19 cellular contexts compared by ENCODE assay signal in genomic region chr5:32331217-32331926, GRCh38. TPM values are rescaled to one million over a fixed set of nuclear protein-coding genes. Genes with fewer than 3 reads are reported as not detected.
DNase-seq lines count a peak whose midpoint lies in the region; ATAC-seq and TF ChIP-seq lines count a peak whose summit lies in the region.
"Had no signal": no experiment of that assay in that cellular context is flagged by ENCODE, and none has a peak within 500 bp of the region (broad histone marks: within the 10 kb centered on the region; RNA-seq: fewer than 3 reads in every experiment).

No MANE protein-coding gene starts in this region.

- H3K27ac ChIP-seq in stomach, result peak overlapping the region; percentile 48 to 78 (median 64)
- no peak overlapping the region for H3K27ac ChIP-seq in dorsolateral prefrontal cortex
- H3K27ac ChIP-seq: adrenal gland, BLaER1, foreskin keratinocyte, neutrophil, RWPE1 had no signal

- TF ChIP-seq POLR2A in stomach (IDR thresholded peaks at IDR 0.05), result no peak

- H3K4me1 ChIP-seq in stomach, result peaks cover 23 to 32% (median 27%) of the 10 kb centered on the region in 4 donors
- H3K4me1 ChIP-seq: BLaER1, foreskin keratinocyte had no signal

- TF ChIP-seq CTCF in LNCaP clone FGC (IDR thresholded peaks at IDR 0.05; ENCODE audit: control insufficient read depth, extremely low read depth, insufficient read depth) (no peak), astrocyte of the spinal cord (IDR thresholded peaks at IDR 0.05; ENCODE audit: low read depth, low read length) (peak; percentile 0), stomach (IDR thresholded peaks at IDR 0.05) (no peak), dorsolateral prefrontal cortex (IDR thresholded peaks at IDR 0.05 in 54 of 56, conservative IDR thresholded peaks at IDR 0.05 in 2 of 56; ENCODE audit: low read depth in 1 of 56, partially characterized antibody in 56 of 56) (no peak)

- DNase-seq in LNCaP clone FGC (ENCODE audit: low read depth) (peak; percentile 94), astrocyte of the spinal cord (ENCODE audit: low read depth, low spot score) (no peak), left lobe of liver (ENCODE audit: low spot score) (no peak), stomach (peak; percentile 72), dorsolateral prefrontal cortex (no peak)
- no peak for DNase-seq in activated effector memory CD4-positive, alpha-beta T cell treated with anti-CD3 and anti-CD28 coated beads, Interleukin-2, amount 50 U/mL, for 16 hours
- DNase-seq: adrenal gland, mesendoderm, NCI-H1930, NCI-H82, sigmoid colon, T-cell had no signal

- H3K9me3 ChIP-seq in stomach, result no peaks in the 10 kb centered on the region
- H3K9me3 ChIP-seq: adrenal gland, neutrophil, sigmoid colon had no signal

- TF ChIP-seq EP300 in stomach (IDR thresholded peaks at IDR 0.05), result no peak

- ATAC-seq in left lobe of liver (peak; percentile 55), GM21723 (IDR thresholded peaks at IDR 0.05; ENCODE audit: unreplicated experiment) (no peak)
- ATAC-seq: activated T-helper 17 cell treated with anti-CD3 and anti-CD28 coated beads, Interleukin-2, amount 50 U/mL, for 72 hours; HCT116; T-cell had no signal

- no peak overlapping the region for H3K4me3 ChIP-seq in LNCaP clone FGC (ENCODE audit: low read depth, low read length)
- H3K4me3 ChIP-seq in astrocyte of the spinal cord (ENCODE audit: low read depth, low read length), result no peak overlapping the region
- H3K4me3 ChIP-seq in stomach, result no peak overlapping the region
- H3K4me3 ChIP-seq in dorsolateral prefrontal cortex, result no peak overlapping the region
- H3K4me3 ChIP-seq: adrenal gland, BLaER1, sigmoid colon had no signal

- H3K27me3 ChIP-seq in stomach (no peaks in the 10 kb centered on the region), dorsolateral prefrontal cortex (no peaks in the 10 kb centered on the region)
- H3K27me3 ChIP-seq: adrenal gland, BLaER1, foreskin keratinocyte, neutrophil, sigmoid colon had no signal

- in situ Hi-C loops in astrocyte of the spinal cord (cut with HindIII; ENCODE audit: low sequenced_read_pairs), result no loop called here

- intact Hi-C loops in stomach (cut with DNase I; ENCODE audit: low total_unique reads), result no loop called here
- intact Hi-C loops in dorsolateral prefrontal cortex (cut with DNase I), result no loop called here

- WGBS in stomach, 5 donors, result 30 to 47% (median 34%) methylated on average over 11 of the region's 11 CpGs

- H3K36me3 ChIP-seq in stomach, result no peaks in the 10 kb centered on the region
- H3K36me3 ChIP-seq: adrenal gland, BLaER1, neutrophil, sigmoid colon had no signal

RNA-seq across cellular contexts. Expression of gene MTMR12, which starts 18.6 kb away (rescaled TPM):
- total RNA-seq in left lobe of liver (15.3 TPM), stomach (10 to 100 TPM; 35.6 to 51.9 (median 45.5) TPM), dorsolateral prefrontal cortex (10 to 100 TPM; 24.4 to 67.2 (median 41.4) TPM)
- 10 to 100 TPM in 2 of 3 donors, 1 to 10 TPM in 1; 7.2 to 15.0 (median 11.5) TPM for polyA plus RNA-seq in stomach

Comparison
In these comparisons a context has a peak if more than half of its experiments do, and no peak if none do; other contexts are left out.
1. DNase-seq: peak in LNCaP clone FGC (single experiment) and stomach (single experiment); none in astrocyte of the spinal cord (single experiment), left lobe of liver (single experiment), dorsolateral prefrontal cortex (0 of 10) and activated effector memory CD4-positive, alpha-beta T cell treated with anti-CD3 and anti-CD28 coated beads, Interleukin-2, amount 50 U/mL, for 16 hours (single experiment).
2. H3K27ac ChIP-seq: peak in stomach (5 of 5); none in dorsolateral prefrontal cortex (0 of 59).